In the genomic region with DNA sequence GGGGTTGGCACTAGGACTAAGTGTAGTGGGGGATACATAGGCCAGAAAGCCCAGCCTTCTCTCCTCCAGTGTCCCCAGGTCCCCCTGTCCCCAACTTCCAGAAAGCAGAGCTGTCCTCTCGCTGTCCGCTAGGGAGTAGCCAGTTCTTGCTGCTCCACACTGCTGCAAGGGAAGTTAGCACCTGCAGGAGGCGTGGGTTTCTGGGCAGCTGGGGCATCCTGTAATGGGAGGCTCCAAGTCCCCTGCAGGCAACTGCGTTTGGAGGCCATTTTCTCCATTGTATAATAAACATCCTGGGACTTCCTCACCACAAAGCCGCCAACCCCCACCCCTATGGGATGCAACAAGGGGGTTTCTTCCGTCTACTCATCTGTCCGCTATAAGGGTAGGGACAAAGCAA, we compare ENCODE assay signal across 3 cellular contexts.
TF ChIP-seq lines count a peak whose summit lies in the region.

No MANE protein-coding gene starts in this region.

TF ChIP-seq in IMR-90, 13 proteins besides CTCF, POLR2A, EP300 and RAD21:
- TF ChIP-seq, protein P1, sequence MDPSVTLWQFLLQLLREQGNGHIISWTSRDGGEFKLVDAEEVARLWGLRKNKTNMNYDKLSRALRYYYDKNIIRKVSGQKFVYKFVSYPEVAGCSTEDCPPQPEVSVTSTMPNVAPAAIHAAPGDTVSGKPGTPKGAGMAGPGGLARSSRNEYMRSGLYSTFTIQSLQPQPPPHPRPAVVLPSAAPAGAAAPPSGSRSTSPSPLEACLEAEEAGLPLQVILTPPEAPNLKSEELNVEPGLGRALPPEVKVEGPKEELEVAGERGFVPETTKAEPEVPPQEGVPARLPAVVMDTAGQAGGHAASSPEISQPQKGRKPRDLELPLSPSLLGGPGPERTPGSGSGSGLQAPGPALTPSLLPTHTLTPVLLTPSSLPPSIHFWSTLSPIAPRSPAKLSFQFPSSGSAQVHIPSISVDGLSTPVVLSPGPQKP (IDR thresholded peaks at IDR 0.05; ENCODE audit: borderline replicate concordance, low read depth, low read length): no peak
- TF ChIP-seq SMC3 (IDR thresholded peaks at IDR 0.05; ENCODE audit: low read depth, low read length) (no peak), CEBPB (IDR thresholded peaks at IDR 0.05; ENCODE audit: low read depth, low read length) (no peak), MXI1 (IDR thresholded peaks at IDR 0.05; ENCODE audit: borderline replicate concordance, low read depth, low read length) (no peak), RCOR1 (IDR thresholded peaks at IDR 0.05; ENCODE audit: insufficient replicate concordance, low read length) (no peak), FOS (IDR thresholded peaks at IDR 0.05; ENCODE audit: low read depth, low read length) (no peak), RFX5 (IDR thresholded peaks at IDR 0.05; ENCODE audit: low read depth, low read length) (no peak), BHLHE40 (IDR thresholded peaks at IDR 0.05; ENCODE audit: low read depth, low read length) (no peak), CHD1 (IDR thresholded peaks at IDR 0.05; ENCODE audit: low read depth, low read length) (no peak), MAFK (IDR thresholded peaks at IDR 0.05; ENCODE audit: low read depth, low read length) (no peak)
- TF ChIP-seq, protein P2, sequence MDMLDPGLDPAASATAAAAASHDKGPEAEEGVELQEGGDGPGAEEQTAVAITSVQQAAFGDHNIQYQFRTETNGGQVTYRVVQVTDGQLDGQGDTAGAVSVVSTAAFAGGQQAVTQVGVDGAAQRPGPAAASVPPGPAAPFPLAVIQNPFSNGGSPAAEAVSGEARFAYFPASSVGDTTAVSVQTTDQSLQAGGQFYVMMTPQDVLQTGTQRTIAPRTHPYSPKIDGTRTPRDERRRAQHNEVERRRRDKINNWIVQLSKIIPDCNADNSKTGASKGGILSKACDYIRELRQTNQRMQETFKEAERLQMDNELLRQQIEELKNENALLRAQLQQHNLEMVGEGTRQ (IDR thresholded peaks at IDR 0.05; ENCODE audit: low read depth, low read length): no peak

TF ChIP-seq in HepG2, 621 proteins besides CTCF, POLR2A, EP300 and RAD21:
- TF ChIP-seq, protein P3, sequence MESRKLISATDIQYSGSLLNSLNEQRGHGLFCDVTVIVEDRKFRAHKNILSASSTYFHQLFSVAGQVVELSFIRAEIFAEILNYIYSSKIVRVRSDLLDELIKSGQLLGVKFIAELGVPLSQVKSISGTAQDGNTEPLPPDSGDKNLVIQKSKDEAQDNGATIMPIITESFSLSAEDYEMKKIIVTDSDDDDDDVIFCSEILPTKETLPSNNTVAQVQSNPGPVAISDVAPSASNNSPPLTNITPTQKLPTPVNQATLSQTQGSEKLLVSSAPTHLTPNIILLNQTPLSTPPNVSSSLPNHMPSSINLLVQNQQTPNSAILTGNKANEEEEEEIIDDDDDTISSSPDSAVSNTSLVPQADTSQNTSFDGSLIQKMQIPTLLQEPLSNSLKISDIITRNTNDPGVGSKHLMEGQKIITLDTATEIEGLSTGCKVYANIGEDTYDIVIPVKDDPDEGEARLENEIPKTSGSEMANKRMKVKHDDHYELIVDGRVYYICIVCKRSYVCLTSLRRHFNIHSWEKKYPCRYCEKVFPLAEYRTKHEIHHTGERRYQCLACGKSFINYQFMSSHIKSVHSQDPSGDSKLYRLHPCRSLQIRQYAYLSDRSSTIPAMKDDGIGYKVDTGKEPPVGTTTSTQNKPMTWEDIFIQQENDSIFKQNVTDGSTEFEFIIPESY (CRISPR knock-in tag; IDR thresholded peaks at IDR 0.05): peak; percentile 52; the same call in 1 of the 2 replicates
- peak; percentile 21 for TF ChIP-seq XRCC5 (optimal IDR thresholded peaks at IDR 0.05; ENCODE audit: low read length)
- 0 out of 2 replicates have a peak, but pooled peaks have one; percentile 9 for TF ChIP-seq STAG1 (CRISPR knock-in tag; IDR thresholded peaks at IDR 0.05)
- no peak for TF ChIP-seq ZSCAN29 (CRISPR knock-in tag; conservative IDR thresholded peaks at IDR 0.05)
- TF ChIP-seq E2F2 (CRISPR knock-in tag; IDR thresholded peaks at IDR 0.05; ENCODE audit: borderline replicate concordance): no peak
- 0 out of 2 replicates have a peak, but pooled peaks have one; percentile 19 for TF ChIP-seq SMC3 (IDR thresholded peaks at IDR 0.05; ENCODE audit: low read length)
- TF ChIP-seq ZNF484 (CRISPR knock-in tag; IDR thresholded peaks at IDR 0.05; ENCODE audit: borderline replicate concordance, low read depth): no peak

TF ChIP-seq in GM12891, 5 proteins besides CTCF, POLR2A, EP300 and RAD21:
- TF ChIP-seq TAF1 (IDR thresholded peaks at IDR 0.05; ENCODE audit: low read depth, low read length): no peak
- TF ChIP-seq POU2F2 (IDR thresholded peaks at IDR 0.05; ENCODE audit: low read depth, low read length): no peak
- no peak for TF ChIP-seq PAX5 (IDR thresholded peaks at IDR 0.05; ENCODE audit: insufficient read depth, low read length, severe bottlenecking)
